Comparison of ENCODE assay signal across 16 cellular contexts in genomic region chr12:101230547-101230946, GRCh38. TPM values are rescaled to one million over a fixed set of nuclear protein-coding genes. Genes with fewer than 3 reads are reported as not detected.
DNase-seq lines count a peak whose midpoint lies in the region; ATAC-seq, FAIRE-seq and TF ChIP-seq lines count a peak whose summit lies in the region.
"Had no signal": no experiment of that assay in that cellular context is flagged by ENCODE, and none has a peak within 500 bp of the region (broad histone marks: within the 10 kb centered on the region; RNA-seq: fewer than 3 reads in every experiment).

No MANE protein-coding gene starts in this region.

- no peaks in the 10 kb centered on the region for H3K9me3 ChIP-seq in A549
- H3K9me3 ChIP-seq in astrocyte (ENCODE audit: insufficient read depth, low read depth, low read length) = no peaks in the 10 kb centered on the region
- H3K9me3 ChIP-seq: esophagus muscularis mucosa had no signal

- DNase-seq in A549 (ENCODE audit: low read depth in 1 of 2, low spot score in 1 of 2) (no peak), HK-2 (ENCODE audit: unreplicated experiment) (peak; percentile 25), astrocyte (ENCODE audit: low read depth) (peak; percentile 72), kidney glomerular epithelial cell (lab: John Stamatoyannopoulos, UW) (peak; percentile 87), NCI-H2081 treated with DMSO at 0.1 percent for 48 hours (lab: John Stamatoyannopoulos, UW) (no peak), SW480 (ENCODE audit: low spot score) (no peak)
- DNase-seq in activated CD8-positive, alpha-beta memory T cell treated with anti-CD3 and anti-CD28 coated beads for 24 hours = no peak
- DNase-seq: activated T-cell treated with anti-CD3 and anti-CD28 coated beads, Interleukin-2, amount 50 U/mL, for 72 hours; NCI-H524 treated with DMSO at 0.1 percent for 48 hours; WERI-Rb-1 had no signal

- H3K27ac Mint-ChIP-seq in astrocyte (ENCODE audit: unreplicated experiment) = peak overlapping the region; percentile 98
- H3K27ac Mint-ChIP-seq: activated T-cell treated with anti-CD3 and anti-CD28 coated beads, Interleukin-2, amount 50 U/mL, for 72 hours; type B pancreatic cell had no signal

- no peak overlapping the region for H3K27ac ChIP-seq in A549
- H3K27ac ChIP-seq in astrocyte (ENCODE audit: low read depth, low read length) = peak overlapping the region; percentile 54
- H3K27ac ChIP-seq: esophagus muscularis mucosa, WERI-Rb-1 had no signal

- ATAC-seq in A549 (peak; percentile 43 to 56; a peak in 4 of 6 replicates), HG03196 (IDR thresholded peaks at IDR 0.05; ENCODE audit: unreplicated experiment) (no peak)
- ATAC-seq: activated T-cell treated with anti-CD3 and anti-CD28 coated beads, Interleukin-2, amount 50 U/mL, for 72 hours had no signal

- H3K4me2 ChIP-seq in A549 (no peak overlapping the region), astrocyte (ENCODE audit: low read length) (peak overlapping the region; percentile 21)

- peaks cover 21% of the 10 kb centered on the region for H3K4me1 Mint-ChIP-seq in astrocyte (ENCODE audit: low read depth, unreplicated experiment)

- no peak for TF ChIP-seq RAD21 in A549 (conservative IDR thresholded peaks at IDR 0.05 in 1 of 2, IDR thresholded peaks at IDR 0.05 in 1 of 2)

- 21% methylated on average over 5 of the region's 5 CpGs for WGBS in A549 (ENCODE audit: missing lambda C conversion rate)

- H3K4me1 ChIP-seq in A549 (no peaks in the 10 kb centered on the region), astrocyte (ENCODE audit: insufficient read depth, low read length) (peaks cover 5% of the 10 kb centered on the region)
- H3K4me1 ChIP-seq: esophagus muscularis mucosa had no signal

- no peak overlapping the region for H3K4me3 ChIP-seq in A549
- no peak overlapping the region for H3K4me3 ChIP-seq in astrocyte (ENCODE audit: insufficient read depth, low read depth, low read length)
- H3K4me3 ChIP-seq: esophagus muscularis mucosa had no signal

- no peak overlapping the region for H3K4me3 Mint-ChIP-seq in astrocyte (ENCODE audit: unreplicated experiment)
- H3K4me3 Mint-ChIP-seq: activated T-cell treated with anti-CD3 and anti-CD28 coated beads, Interleukin-2, amount 50 U/mL, for 72 hours; type B pancreatic cell had no signal

- H3K27me3 ChIP-seq in astrocyte (ENCODE audit: insufficient read depth, low read length) = no peaks in the 10 kb centered on the region
- H3K27me3 ChIP-seq: esophagus muscularis mucosa had no signal

- POLR2A ChIA-PET in A549 (lab: Yijun Ruan, JAX) = no interaction called here

- H3K9me3 Mint-ChIP-seq in astrocyte (ENCODE audit: unreplicated experiment) = no peaks in the 10 kb centered on the region
- H3K9me3 Mint-ChIP-seq: activated T-cell treated with anti-CD3 and anti-CD28 coated beads, Interleukin-2, amount 50 U/mL, for 72 hours; type B pancreatic cell had no signal

- H3K36me3 Mint-ChIP-seq in astrocyte (ENCODE audit: low read depth, unreplicated experiment) = no peaks in the 10 kb centered on the region
- H3K36me3 Mint-ChIP-seq: type B pancreatic cell had no signal

- no peaks in the 10 kb centered on the region for H3K79me2 ChIP-seq in astrocyte (ENCODE audit: insufficient read depth, low read length)

- TF ChIP-seq EP300 in A549 (IDR thresholded peaks at IDR 0.05) = no peak

- no peak overlapping the region for H3K9ac ChIP-seq in astrocyte (ENCODE audit: low read length)

- no peak for TF ChIP-seq POLR2A in A549 (IDR thresholded peaks at IDR 0.05; ENCODE audit: low read length)

- TF ChIP-seq CTCF in A549 (IDR thresholded peaks at IDR 0.05) (no peak), astrocyte (IDR thresholded peaks at IDR 0.05; ENCODE audit: insufficient read depth, low read depth, low read length) (no peak)

- no peak for FAIRE-seq in A549 (lab: Jason Lieb, UNC)
- FAIRE-seq in astrocyte (lab: Jason Lieb, UNC) = peak; percentile 76
- FAIRE-seq: G401.6, islet of Langerhans had no signal

- no peaks in the 10 kb centered on the region for H4K20me1 ChIP-seq in astrocyte (ENCODE audit: insufficient read depth, low read length)

- H3K36me3 ChIP-seq in astrocyte (ENCODE audit: insufficient read depth, low read length) = no peaks in the 10 kb centered on the region
- H3K36me3 ChIP-seq: esophagus muscularis mucosa, WERI-Rb-1 had no signal

- peak overlapping the region; percentile 33 for H2AFZ ChIP-seq in astrocyte (ENCODE audit: low read depth, low read length)

- CTCF ChIA-PET in A549 (lab: Yijun Ruan, JAX) = no interaction called here

- no peaks in the 10 kb centered on the region for H3K27me3 Mint-ChIP-seq in astrocyte (ENCODE audit: low read depth, unreplicated experiment)

TF ChIP-seq in A549, 52 proteins besides CTCF, POLR2A, EP300 and RAD21:
- TF ChIP-seq ATOH8 (CRISPR knock-in tag; IDR thresholded peaks at IDR 0.05; ENCODE audit: low read depth) = no peak
- TF ChIP-seq BCL3 (IDR thresholded peaks at IDR 0.05) = no peak
- no peak for TF ChIP-seq HES2 (IDR thresholded peaks at IDR 0.05)
- no peak for TF ChIP-seq CHD4 (IDR thresholded peaks at IDR 0.05; ENCODE audit: borderline replicate concordance)
- TF ChIP-seq FOSB (CRISPR knock-in tag; IDR thresholded peaks at IDR 0.05) = no peak
- no peak for TF ChIP-seq POLR2AphosphoS2 (conservative IDR thresholded peaks at IDR 0.05; ENCODE audit: low read length)
- TF ChIP-seq CHD2 (IDR thresholded peaks at IDR 0.05; ENCODE audit: low read length, partially characterized antibody) = no peak
- no peak for TF ChIP-seq KDM1A (IDR thresholded peaks at IDR 0.05; ENCODE audit: low read depth)
- no peak for TF ChIP-seq MYC (IDR thresholded peaks at IDR 0.05; ENCODE audit: borderline replicate concordance, low read length)
- TF ChIP-seq CEBPB (IDR thresholded peaks at IDR 0.05) = no peak

RNA-seq across cellular contexts. Expression of gene SLC5A8, which starts 20.5 kb away (rescaled TPM):
- polyA plus RNA-seq in A549 (2011; rRNA removed) (not detected in 2 replicates), A549 (2017; fragmentation: RNase III; extraction: RNeasy Plus Mini Kit Qiagen cat#74134 plus additional on column Dnase treatment) (not detected in 3 replicates)
- polyA plus RNA-seq in A549 (2012; cell fraction: cytosol; rRNA removed) = not detected in 2 replicates
- polyA plus RNA-seq in A549 (2012; cell fraction: nucleus; rRNA removed) = not detected in 2 replicates
- polyA minus RNA-seq in A549 (2011; rRNA and poly(A)+ RNA removed) = not detected in 2 replicates
- total RNA-seq in astrocyte = not detected in 2 replicates
- total RNA-seq: activated T-cell treated with anti-CD3 and anti-CD28 coated beads, Interleukin-2, amount 50 U/mL, for 72 hours; cardiac septum; esophagus muscularis mucosa had no signal

RNA-seq across cellular contexts. Expression of gene UTP20, which starts 49.4 kb away (rescaled TPM):
- polyA plus RNA-seq in A549 (2011; rRNA removed) = 32.4 and 34.6 TPM in 2 replicates
- polyA plus RNA-seq in A549 (2012; cell fraction: cytosol; rRNA removed) = 6.9 and 7.5 TPM in 2 replicates
- polyA plus RNA-seq in A549 (2012; cell fraction: nucleus; rRNA removed) = 7.8 and 11.9 TPM in 2 replicates
- polyA plus RNA-seq in A549 (2017; fragmentation: RNase III; extraction: RNeasy Plus Mini Kit Qiagen cat#74134 plus additional on column Dnase treatment) = 11.7 to 14.6 TPM (median 12.6 TPM) in 3 replicates
- polyA minus RNA-seq in A549 (2011; rRNA and poly(A)+ RNA removed) = 27.4 and 34.5 TPM in 2 replicates
- 14.7 and 19.3 TPM in 2 replicates for total RNA-seq in astrocyte

Comparison
In these comparisons a context has a peak if more than half of its experiments do, and no peak if none do; other contexts are left out.
1. DNase-seq: peak in HK-2 (single experiment), astrocyte (single experiment) and kidney glomerular epithelial cell (single experiment); none in A549 (0 of 2), NCI-H2081 treated with DMSO at 0.1 percent for 48 hours (single experiment), SW480 (single experiment) and activated CD8-positive, alpha-beta memory T cell treated with anti-CD3 and anti-CD28 coated beads for 24 hours (single experiment).